Comparison of ENCODE assay signal across 1 cellular context in the genomic region with DNA sequence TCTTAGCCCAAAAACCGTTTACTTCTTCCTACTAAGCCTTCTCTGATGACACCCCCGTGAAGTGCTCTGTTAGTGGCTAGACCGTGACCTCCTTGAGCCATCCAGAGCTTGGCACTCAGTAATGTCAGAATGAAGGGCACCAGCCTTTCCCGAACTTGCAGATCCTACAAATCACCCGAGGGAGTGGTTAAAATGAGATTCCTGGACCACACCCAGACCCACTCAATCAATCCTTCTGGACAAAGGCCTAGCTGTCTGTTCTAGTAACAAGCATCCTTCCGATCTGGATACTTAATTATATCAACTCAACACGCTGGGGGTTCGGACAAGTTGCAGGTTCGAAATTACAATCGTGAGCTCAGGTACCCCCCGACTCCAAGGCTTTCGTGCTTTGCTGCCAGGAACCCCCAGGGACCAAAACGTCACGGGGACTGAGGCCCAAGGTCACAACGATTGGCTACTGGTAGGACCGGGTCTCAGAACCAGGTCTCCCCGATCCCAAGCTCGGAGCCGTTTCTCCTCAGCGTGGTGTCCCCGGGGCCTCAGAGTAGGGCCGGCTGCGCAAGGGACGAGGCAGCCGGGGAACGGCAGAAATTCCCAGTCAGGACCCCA.
A peak's percentile ranks its signal among the peaks of the same experiment; 100 is the strongest.
TF ChIP-seq lines count a peak whose summit lies in the region.

No MANE protein-coding gene starts in this region.

TF ChIP-seq in HepG2, 621 proteins besides CTCF, POLR2A, EP300 and RAD21 (continues in another document):
- no peak for TF ChIP-seq ASH2L (IDR thresholded peaks at IDR 0.05; ENCODE audit: insufficient read length, low read depth, low read length)
- no peak for TF ChIP-seq SP1 (IDR thresholded peaks at IDR 0.05)
- TF ChIP-seq SP1 (CRISPR knock-in tag; IDR thresholded peaks at IDR 0.05) = peak; percentile 29; the same call in 1 of the 2 replicates
- TF ChIP-seq, protein P1, sequence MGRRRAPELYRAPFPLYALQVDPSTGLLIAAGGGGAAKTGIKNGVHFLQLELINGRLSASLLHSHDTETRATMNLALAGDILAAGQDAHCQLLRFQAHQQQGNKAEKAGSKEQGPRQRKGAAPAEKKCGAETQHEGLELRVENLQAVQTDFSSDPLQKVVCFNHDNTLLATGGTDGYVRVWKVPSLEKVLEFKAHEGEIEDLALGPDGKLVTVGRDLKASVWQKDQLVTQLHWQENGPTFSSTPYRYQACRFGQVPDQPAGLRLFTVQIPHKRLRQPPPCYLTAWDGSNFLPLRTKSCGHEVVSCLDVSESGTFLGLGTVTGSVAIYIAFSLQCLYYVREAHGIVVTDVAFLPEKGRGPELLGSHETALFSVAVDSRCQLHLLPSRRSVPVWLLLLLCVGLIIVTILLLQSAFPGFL (CRISPR knock-in tag; IDR thresholded peaks at IDR 0.05) = no peak
- TF ChIP-seq, protein P2, sequence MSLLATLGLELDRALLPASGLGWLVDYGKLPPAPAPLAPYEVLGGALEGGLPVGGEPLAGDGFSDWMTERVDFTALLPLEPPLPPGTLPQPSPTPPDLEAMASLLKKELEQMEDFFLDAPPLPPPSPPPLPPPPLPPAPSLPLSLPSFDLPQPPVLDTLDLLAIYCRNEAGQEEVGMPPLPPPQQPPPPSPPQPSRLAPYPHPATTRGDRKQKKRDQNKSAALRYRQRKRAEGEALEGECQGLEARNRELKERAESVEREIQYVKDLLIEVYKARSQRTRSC (CRISPR knock-in tag; IDR thresholded peaks at IDR 0.05; ENCODE audit: low read depth) = no peak
- TF ChIP-seq ZNF329 (CRISPR knock-in tag; IDR thresholded peaks at IDR 0.05; ENCODE audit: low read depth) = 0 out of 2 replicates have a peak, but pooled peaks have one; percentile 36
- 0 out of 2 replicates have a peak, but pooled peaks have one; percentile 60 for TF ChIP-seq MTF2 (CRISPR knock-in tag; IDR thresholded peaks at IDR 0.05; ENCODE audit: borderline replicate concordance)
- TF ChIP-seq, protein P3, sequence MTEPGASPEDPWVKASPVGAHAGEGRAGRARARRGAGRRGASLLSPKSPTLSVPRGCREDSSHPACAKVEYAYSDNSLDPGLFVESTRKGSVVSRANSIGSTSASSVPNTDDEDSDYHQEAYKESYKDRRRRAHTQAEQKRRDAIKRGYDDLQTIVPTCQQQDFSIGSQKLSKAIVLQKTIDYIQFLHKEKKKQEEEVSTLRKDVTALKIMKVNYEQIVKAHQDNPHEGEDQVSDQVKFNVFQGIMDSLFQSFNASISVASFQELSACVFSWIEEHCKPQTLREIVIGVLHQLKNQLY (CRISPR knock-in tag; IDR thresholded peaks at IDR 0.05) = no peak
- no peak for TF ChIP-seq MEF2D (CRISPR knock-in tag; IDR thresholded peaks at IDR 0.05)
- 0 out of 2 replicates have a peak, but pooled peaks have one; percentile 34 for TF ChIP-seq TMF1 (CRISPR knock-in tag; IDR thresholded peaks at IDR 0.05; ENCODE audit: low read depth)
- TF ChIP-seq, protein P4, sequence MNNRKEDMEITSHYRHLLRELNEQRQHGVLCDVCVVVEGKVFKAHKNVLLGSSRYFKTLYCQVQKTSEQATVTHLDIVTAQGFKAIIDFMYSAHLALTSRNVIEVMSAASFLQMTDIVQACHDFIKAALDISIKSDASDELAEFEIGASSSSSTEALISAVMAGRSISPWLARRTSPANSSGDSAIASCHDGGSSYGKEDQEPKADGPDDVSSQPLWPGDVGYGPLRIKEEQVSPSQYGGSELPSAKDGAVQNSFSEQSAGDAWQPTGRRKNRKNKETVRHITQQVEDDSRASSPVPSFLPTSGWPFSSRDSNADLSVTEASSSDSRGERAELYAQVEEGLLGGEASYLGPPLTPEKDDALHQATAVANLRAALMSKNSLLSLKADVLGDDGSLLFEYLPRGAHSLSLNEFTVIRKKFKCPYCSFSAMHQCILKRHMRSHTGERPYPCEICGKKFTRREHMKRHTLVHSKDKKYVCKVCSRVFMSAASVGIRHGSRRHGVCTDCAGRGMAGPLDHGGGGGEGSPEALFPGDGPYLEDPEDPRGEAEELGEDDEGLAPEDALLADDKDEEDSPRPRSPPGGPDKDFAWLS (CRISPR knock-in tag; IDR thresholded peaks at IDR 0.05; ENCODE audit: borderline replicate concordance) = no peak; the same call in 1 of the 2 replicates
- peak; percentile 68; the same call in 1 of the 2 replicates for TF ChIP-seq ZNF879 (CRISPR knock-in tag; IDR thresholded peaks at IDR 0.05)
- no peak for TF ChIP-seq U2AF2 (IDR thresholded peaks at IDR 0.05; ENCODE audit: low read depth, low read length)
- no peak for TF ChIP-seq IKZF4 (CRISPR knock-in tag; IDR thresholded peaks at IDR 0.05; ENCODE audit: borderline replicate concordance, low read depth, not compliant biosample characterization)
- TF ChIP-seq, protein P5, sequence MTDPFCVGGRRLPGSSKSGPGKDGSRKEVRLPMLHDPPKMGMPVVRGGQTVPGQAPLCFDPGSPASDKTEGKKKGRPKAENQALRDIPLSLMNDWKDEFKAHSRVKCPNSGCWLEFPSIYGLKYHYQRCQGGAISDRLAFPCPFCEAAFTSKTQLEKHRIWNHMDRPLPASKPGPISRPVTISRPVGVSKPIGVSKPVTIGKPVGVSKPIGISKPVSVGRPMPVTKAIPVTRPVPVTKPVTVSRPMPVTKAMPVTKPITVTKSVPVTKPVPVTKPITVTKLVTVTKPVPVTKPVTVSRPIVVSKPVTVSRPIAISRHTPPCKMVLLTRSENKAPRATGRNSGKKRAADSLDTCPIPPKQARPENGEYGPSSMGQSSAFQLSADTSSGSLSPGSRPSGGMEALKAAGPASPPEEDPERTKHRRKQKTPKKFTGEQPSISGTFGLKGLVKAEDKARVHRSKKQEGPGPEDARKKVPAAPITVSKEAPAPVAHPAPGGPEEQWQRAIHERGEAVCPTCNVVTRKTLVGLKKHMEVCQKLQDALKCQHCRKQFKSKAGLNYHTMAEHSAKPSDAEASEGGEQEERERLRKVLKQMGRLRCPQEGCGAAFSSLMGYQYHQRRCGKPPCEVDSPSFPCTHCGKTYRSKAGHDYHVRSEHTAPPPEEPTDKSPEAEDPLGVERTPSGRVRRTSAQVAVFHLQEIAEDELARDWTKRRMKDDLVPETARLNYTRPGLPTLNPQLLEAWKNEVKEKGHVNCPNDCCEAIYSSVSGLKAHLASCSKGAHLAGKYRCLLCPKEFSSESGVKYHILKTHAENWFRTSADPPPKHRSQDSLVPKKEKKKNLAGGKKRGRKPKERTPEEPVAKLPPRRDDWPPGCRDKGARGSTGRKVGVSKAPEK (CRISPR knock-in tag; IDR thresholded peaks at IDR 0.05; ENCODE audit: borderline replicate concordance) = no peak
- TF ChIP-seq ZNF30 (CRISPR knock-in tag; IDR thresholded peaks at IDR 0.05) = 0 out of 2 replicates have a peak, but pooled peaks have one; percentile 48
- 0 out of 2 replicates have a peak, but pooled peaks have one; percentile 23 for TF ChIP-seq ZNF33A (CRISPR knock-in tag; IDR thresholded peaks at IDR 0.05; ENCODE audit: borderline replicate concordance)
- TF ChIP-seq ZNF766 (CRISPR knock-in tag; IDR thresholded peaks at IDR 0.05; ENCODE audit: borderline replicate concordance) = no peak
- TF ChIP-seq ZNF225 (CRISPR knock-in tag; IDR thresholded peaks at IDR 0.05) = no peak
- no peak for TF ChIP-seq FOXJ3 (CRISPR knock-in tag; IDR thresholded peaks at IDR 0.05; ENCODE audit: borderline replicate concordance)
- TF ChIP-seq DNMT3B (CRISPR knock-in tag; conservative IDR thresholded peaks at IDR 0.05) = peak; percentile 10; the same call in 1 of the 2 replicates
- TF ChIP-seq, protein P6, sequence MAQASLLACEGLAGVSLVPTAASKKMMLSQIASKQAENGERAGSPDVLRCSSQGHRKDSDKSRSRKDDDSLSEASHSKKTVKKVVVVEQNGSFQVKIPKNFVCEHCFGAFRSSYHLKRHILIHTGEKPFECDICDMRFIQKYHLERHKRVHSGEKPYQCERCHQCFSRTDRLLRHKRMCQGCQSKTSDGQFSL (CRISPR knock-in tag; IDR thresholded peaks at IDR 0.05) = no peak
- 0 out of 2 replicates have a peak, but pooled peaks have one; percentile 13 for TF ChIP-seq SNAI1 (CRISPR knock-in tag; IDR thresholded peaks at IDR 0.05; ENCODE audit: borderline replicate concordance)
- peak; percentile 58; the same call in 1 of the 2 replicates for TF ChIP-seq MTA3 (CRISPR knock-in tag; IDR thresholded peaks at IDR 0.05)
- no peak for TF ChIP-seq ZBTB42 (CRISPR knock-in tag; IDR thresholded peaks at IDR 0.05)
- TF ChIP-seq ZNF547 (CRISPR knock-in tag; IDR thresholded peaks at IDR 0.05) = no peak
- TF ChIP-seq, protein P7, sequence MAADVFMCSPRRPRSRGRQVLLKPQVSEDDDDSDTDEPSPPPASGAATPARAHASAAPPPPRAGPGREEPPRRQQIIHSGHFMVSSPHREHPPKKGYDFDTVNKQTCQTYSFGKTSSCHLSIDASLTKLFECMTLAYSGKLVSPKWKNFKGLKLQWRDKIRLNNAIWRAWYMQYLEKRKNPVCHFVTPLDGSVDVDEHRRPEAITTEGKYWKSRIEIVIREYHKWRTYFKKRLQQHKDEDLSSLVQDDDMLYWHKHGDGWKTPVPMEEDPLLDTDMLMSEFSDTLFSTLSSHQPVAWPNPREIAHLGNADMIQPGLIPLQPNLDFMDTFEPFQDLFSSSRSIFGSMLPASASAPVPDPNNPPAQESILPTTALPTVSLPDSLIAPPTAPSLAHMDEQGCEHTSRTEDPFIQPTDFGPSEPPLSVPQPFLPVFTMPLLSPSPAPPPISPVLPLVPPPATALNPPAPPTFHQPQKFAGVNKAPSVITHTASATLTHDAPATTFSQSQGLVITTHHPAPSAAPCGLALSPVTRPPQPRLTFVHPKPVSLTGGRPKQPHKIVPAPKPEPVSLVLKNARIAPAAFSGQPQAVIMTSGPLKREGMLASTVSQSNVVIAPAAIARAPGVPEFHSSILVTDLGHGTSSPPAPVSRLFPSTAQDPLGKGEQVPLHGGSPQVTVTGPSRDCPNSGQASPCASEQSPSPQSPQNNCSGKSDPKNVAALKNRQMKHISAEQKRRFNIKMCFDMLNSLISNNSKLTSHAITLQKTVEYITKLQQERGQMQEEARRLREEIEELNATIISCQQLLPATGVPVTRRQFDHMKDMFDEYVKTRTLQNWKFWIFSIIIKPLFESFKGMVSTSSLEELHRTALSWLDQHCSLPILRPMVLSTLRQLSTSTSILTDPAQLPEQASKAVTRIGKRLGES (CRISPR knock-in tag; IDR thresholded peaks at IDR 0.05; ENCODE audit: borderline replicate concordance) = no peak
- TF ChIP-seq FOXK1 (CRISPR knock-in tag; IDR thresholded peaks at IDR 0.05; ENCODE audit: borderline replicate concordance, low read depth) = no peak
- TF ChIP-seq SUZ12 (IDR thresholded peaks at IDR 0.05; ENCODE audit: low read depth, low read length) = no peak
- TF ChIP-seq, protein P8, sequence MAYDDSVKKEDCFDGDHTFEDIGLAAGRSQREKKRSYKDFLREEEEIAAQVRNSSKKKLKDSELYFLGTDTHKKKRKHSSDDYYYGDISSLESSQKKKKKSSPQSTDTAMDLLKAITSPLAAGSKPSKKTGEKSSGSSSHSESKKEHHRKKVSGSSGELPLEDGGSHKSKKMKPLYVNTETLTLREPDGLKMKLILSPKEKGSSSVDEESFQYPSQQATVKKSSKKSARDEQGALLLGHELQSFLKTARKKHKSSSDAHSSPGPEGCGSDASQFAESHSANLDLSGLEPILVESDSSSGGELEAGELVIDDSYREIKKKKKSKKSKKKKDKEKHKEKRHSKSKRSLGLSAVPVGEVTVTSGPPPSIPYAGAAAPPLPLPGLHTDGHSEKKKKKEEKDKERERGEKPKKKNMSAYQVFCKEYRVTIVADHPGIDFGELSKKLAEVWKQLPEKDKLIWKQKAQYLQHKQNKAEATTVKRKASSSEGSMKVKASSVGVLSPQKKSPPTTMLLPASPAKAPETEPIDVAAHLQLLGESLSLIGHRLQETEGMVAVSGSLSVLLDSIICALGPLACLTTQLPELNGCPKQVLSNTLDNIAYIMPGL (CRISPR knock-in tag; IDR thresholded peaks at IDR 0.05; ENCODE audit: borderline replicate concordance in 1 of 2, low read depth in 1 of 2) = no peak
- no peak for TF ChIP-seq ZSCAN30 (CRISPR knock-in tag; IDR thresholded peaks at IDR 0.05)
- 0 out of 2 replicates have a peak, but pooled peaks have one; percentile 1 for TF ChIP-seq ZNF558 (CRISPR knock-in tag; IDR thresholded peaks at IDR 0.05; ENCODE audit: borderline replicate concordance)
- TF ChIP-seq, protein P9, sequence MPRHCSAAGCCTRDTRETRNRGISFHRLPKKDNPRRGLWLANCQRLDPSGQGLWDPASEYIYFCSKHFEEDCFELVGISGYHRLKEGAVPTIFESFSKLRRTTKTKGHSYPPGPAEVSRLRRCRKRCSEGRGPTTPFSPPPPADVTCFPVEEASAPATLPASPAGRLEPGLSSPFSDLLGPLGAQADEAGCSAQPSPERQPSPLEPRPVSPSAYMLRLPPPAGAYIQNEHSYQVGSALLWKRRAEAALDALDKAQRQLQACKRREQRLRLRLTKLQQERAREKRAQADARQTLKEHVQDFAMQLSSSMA (CRISPR knock-in tag; IDR thresholded peaks at IDR 0.05) = 0 out of 2 replicates have a peak, but pooled peaks have one; percentile 62
- TF ChIP-seq ZNF614 (CRISPR knock-in tag; IDR thresholded peaks at IDR 0.05; ENCODE audit: borderline replicate concordance) = no peak
- TF ChIP-seq, protein P10, sequence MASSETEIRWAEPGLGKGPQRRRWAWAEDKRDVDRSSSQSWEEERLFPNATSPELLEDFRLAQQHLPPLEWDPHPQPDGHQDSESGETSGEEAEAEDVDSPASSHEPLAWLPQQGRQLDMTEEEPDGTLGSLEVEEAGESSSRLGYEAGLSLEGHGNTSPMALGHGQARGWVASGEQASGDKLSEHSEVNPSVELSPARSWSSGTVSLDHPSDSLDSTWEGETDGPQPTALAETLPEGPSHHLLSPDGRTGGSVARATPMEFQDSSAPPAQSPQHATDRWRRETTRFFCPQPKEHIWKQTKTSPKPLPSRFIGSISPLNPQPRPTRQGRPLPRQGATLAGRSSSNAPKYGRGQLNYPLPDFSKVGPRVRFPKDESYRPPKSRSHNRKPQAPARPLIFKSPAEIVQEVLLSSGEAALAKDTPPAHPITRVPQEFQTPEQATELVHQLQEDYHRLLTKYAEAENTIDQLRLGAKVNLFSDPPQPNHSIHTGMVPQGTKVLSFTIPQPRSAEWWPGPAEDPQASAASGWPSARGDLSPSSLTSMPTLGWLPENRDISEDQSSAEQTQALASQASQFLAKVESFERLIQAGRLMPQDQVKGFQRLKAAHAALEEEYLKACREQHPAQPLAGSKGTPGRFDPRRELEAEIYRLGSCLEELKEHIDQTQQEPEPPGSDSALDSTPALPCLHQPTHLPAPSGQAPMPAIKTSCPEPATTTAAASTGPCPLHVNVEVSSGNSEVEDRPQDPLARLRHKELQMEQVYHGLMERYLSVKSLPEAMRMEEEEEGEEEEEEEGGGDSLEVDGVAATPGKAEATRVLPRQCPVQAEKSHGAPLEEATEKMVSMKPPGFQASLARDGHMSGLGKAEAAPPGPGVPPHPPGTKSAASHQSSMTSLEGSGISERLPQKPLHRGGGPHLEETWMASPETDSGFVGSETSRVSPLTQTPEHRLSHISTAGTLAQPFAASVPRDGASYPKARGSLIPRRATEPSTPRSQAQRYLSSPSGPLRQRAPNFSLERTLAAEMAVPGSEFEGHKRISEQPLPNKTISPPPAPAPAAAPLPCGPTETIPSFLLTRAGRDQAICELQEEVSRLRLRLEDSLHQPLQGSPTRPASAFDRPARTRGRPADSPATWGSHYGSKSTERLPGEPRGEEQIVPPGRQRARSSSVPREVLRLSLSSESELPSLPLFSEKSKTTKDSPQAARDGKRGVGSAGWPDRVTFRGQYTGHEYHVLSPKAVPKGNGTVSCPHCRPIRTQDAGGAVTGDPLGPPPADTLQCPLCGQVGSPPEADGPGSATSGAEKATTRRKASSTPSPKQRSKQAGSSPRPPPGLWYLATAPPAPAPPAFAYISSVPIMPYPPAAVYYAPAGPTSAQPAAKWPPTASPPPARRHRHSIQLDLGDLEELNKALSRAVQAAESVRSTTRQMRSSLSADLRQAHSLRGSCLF (CRISPR knock-in tag; IDR thresholded peaks at IDR 0.05; ENCODE audit: borderline replicate concordance) = no peak
- TF ChIP-seq ZKSCAN5 (CRISPR knock-in tag; IDR thresholded peaks at IDR 0.05) = no peak
- TF ChIP-seq GATAD2A (CRISPR knock-in tag; IDR thresholded peaks at IDR 0.05) = no peak
- TF ChIP-seq NFKBIZ (CRISPR knock-in tag; IDR thresholded peaks at IDR 0.05) = 0 out of 2 replicates have a peak, but pooled peaks have one; percentile 3
- TF ChIP-seq ZNF121 (CRISPR knock-in tag; IDR thresholded peaks at IDR 0.05) = no peak
- 0 out of 2 replicates have a peak, but pooled peaks have one; percentile 19 for TF ChIP-seq ZNF101 (CRISPR knock-in tag; IDR thresholded peaks at IDR 0.05; ENCODE audit: borderline replicate concordance, low read depth)
